15 cellular contexts compared by ENCODE assay signal in genomic region chr14:68286667-68287066, GRCh38.
DNase-seq lines count a peak whose midpoint lies in the region; ATAC-seq, FAIRE-seq and TF ChIP-seq lines count a peak whose summit lies in the region.
"Had no signal": no experiment of that assay in that cellular context is flagged by ENCODE, and none has a peak within 500 bp of the region (broad histone marks: within the 10 kb centered on the region; RNA-seq: fewer than 3 reads in every experiment).

No MANE protein-coding gene starts in this region.

- no peak overlapping the region for H2AFZ ChIP-seq in smooth muscle cell (ENCODE audit: low read depth)

- no peak for ATAC-seq in GM19035 (IDR thresholded peaks at IDR 0.05; ENCODE audit: unreplicated experiment)
- ATAC-seq: sciatic nerve; SK-N-SH treated with all-trans-retinoic acid at 6 μM for 48 hours; stimulated activated naive CD8-positive, alpha-beta T cell treated with anti-CD3 and anti-CD28 coated beads, Interleukin-15, Interleukin-2, amounts not matched to agents 100 U/mL and 50 U/mL, for 24 hours; WTC11 had no signal

- H4K20me1 ChIP-seq in smooth muscle cell (ENCODE audit: low read depth) = no peaks in the 10 kb centered on the region

- H3K4me2 ChIP-seq in smooth muscle cell = peak overlapping the region; percentile 41

- peaks cover 27% of the 10 kb centered on the region for H3F3A ChIP-seq in smooth muscle cell (ENCODE audit: low read depth)

- H3K79me2 ChIP-seq in smooth muscle cell (ENCODE audit: low read depth) = no peaks in the 10 kb centered on the region

- H3K4me1 ChIP-seq in smooth muscle cell (ENCODE audit: low read depth) = peaks cover 28% of the 10 kb centered on the region

- H3K9me3 ChIP-seq in smooth muscle cell (replicated peaks; ENCODE audit: low read depth) = no peaks in the 10 kb centered on the region

- no peaks in the 10 kb centered on the region for H3K36me3 ChIP-seq in smooth muscle cell (ENCODE audit: low read depth)

- DNase-seq in H54 (ENCODE audit: insufficient read length, low spot score) = peak; percentile 8
- peak; percentile 41 for DNase-seq in RPMI7951 (ENCODE audit: low read depth)
- DNase-seq in epithelial cell of esophagus (ENCODE audit: low read depth) = peak; percentile 51
- DNase-seq in smooth muscle cell (lab: John Stamatoyannopoulos, UW; ENCODE audit: unreplicated experiment) = no peak
- no peak for DNase-seq in GM12891 (ENCODE audit: insufficient read length, low spot score)
- no peak for DNase-seq in cerebellar cortex (ENCODE audit: low spot score)
- no peak for DNase-seq in NCI-H345 (lab: John Stamatoyannopoulos, UW)
- DNase-seq: anterior cingulate cortex; GOT3; NCI-H2107; stimulated activated naive CD8-positive, alpha-beta T cell treated with anti-CD3 and anti-CD28 coated beads, Interleukin-15, Interleukin-2, amounts not matched to agents 100 U/mL and 50 U/mL, for 24 hours had no signal

- peak overlapping the region; percentile 69 for H3K27ac ChIP-seq in smooth muscle cell (ENCODE audit: low read depth)

- H3K4me3 ChIP-seq in epithelial cell of esophagus (ENCODE audit: low read length) = no peak overlapping the region
- H3K4me3 ChIP-seq in smooth muscle cell = no peak overlapping the region

- TF ChIP-seq POLR2A in H54 (IDR thresholded peaks at IDR 0.05; ENCODE audit: low read depth, low read length) (no peak), GM12891 (IDR thresholded peaks at IDR 0.05; ENCODE audit: low read depth, low read length) (no peak)

- TF ChIP-seq CTCF in epithelial cell of esophagus (IDR thresholded peaks at IDR 0.05; ENCODE audit: insufficient read depth, low read depth, low read length, missing control alignments) (no peak), smooth muscle cell (IDR thresholded peaks at IDR 0.05; ENCODE audit: borderline replicate concordance, insufficient read depth, poor library complexity, severe bottlenecking) (no peak)

- FAIRE-seq in H54 (lab: Jason Lieb, UNC) (peak; percentile 66), GM12891 (lab: Jason Lieb, UNC) (no peak)

- H3K27me3 ChIP-seq in smooth muscle cell (ENCODE audit: low read depth) = no peaks in the 10 kb centered on the region

- H3K9ac ChIP-seq in smooth muscle cell (ENCODE audit: low read depth) = no peak overlapping the region

TF ChIP-seq in GM12891, 5 proteins besides CTCF, POLR2A, EP300 and RAD21:
- TF ChIP-seq POLR2AphosphoS5 (IDR thresholded peaks at IDR 0.05; ENCODE audit: low read depth, low read length) (no peak), SPI1 (IDR thresholded peaks at IDR 0.05; ENCODE audit: low read depth, low read length) (no peak), POU2F2 (IDR thresholded peaks at IDR 0.05; ENCODE audit: low read depth, low read length) (no peak), PAX5 (IDR thresholded peaks at IDR 0.05; ENCODE audit: insufficient read depth, low read length, severe bottlenecking) (no peak), TAF1 (IDR thresholded peaks at IDR 0.05; ENCODE audit: low read depth, low read length) (no peak)
TF ChIP-seq in GM12891: peak in this region for 0.

Comparison
In these comparisons a context has a peak if more than half of its experiments do, and no peak if none do; other contexts are left out.
1. DNase-seq: peak in H54 (single experiment), RPMI7951 (single experiment) and epithelial cell of esophagus (single experiment); none in smooth muscle cell (single experiment), GM12891 (single experiment), cerebellar cortex (single experiment) and NCI-H345 (single experiment).